Comparison of ENCODE assay signal across 21 cellular contexts in genomic region chr16:49608095-49608494, GRCh38.
DNase-seq lines count a peak whose midpoint lies in the region; ATAC-seq and TF ChIP-seq lines count a peak whose summit lies in the region.
"Had no signal": no experiment of that assay in that cellular context is flagged by ENCODE, and none has a peak within 500 bp of the region (broad histone marks: within the 10 kb centered on the region; RNA-seq: fewer than 3 reads in every experiment).

No MANE protein-coding gene starts in this region.

- H3K36me3 ChIP-seq in endodermal cell (ENCODE audit: control insufficient read depth, insufficient read depth, low read length): no peaks in the 10 kb centered on the region
- H3K36me3 ChIP-seq: ascending aorta, ovary, SJCRH30, transverse colon had no signal

- no peak for TF ChIP-seq CTCF in endodermal cell (conservative IDR thresholded peaks at IDR 0.05)
- TF ChIP-seq CTCF in nephron progenitor cell (IDR thresholded peaks at IDR 0.05): no peak

- H3K4me3 Mint-ChIP-seq in endodermal cell (no peak overlapping the region), nephron progenitor cell (peak overlapping the region; percentile 60)
- H3K4me3 Mint-ChIP-seq: IgD-negative memory B cell; stimulated activated memory B cell treated with anti-CD40 and anti-IgM and Interleukin-4, amounts not matched to agents 10 μg/mL and 1 μg/mL and 100 μg/mL, for 72 hours; T-helper 2 cell treated with Interferon-gamma antibody and Interleukin-4, amounts not matched to agents 5 μg/mL and 100 μg/mL, for 36 hours had no signal

- no peak for TF ChIP-seq EP300 in Ishikawa (IDR thresholded peaks at IDR 0.05; ENCODE audit: borderline replicate concordance)

- DNase-seq in NCI-H1105 (lab: John Stamatoyannopoulos, UW) (peak; percentile 12), NCI-H1105 treated with DMSO at 0.1 percent for 48 hours (lab: John Stamatoyannopoulos, UW) (no peak), endodermal cell (peak; percentile 67), nephron progenitor cell (peak; percentile 56), cerebellar nuclear complex (lab: John Stamatoyannopoulos, UW) (no peak)
- no peak for DNase-seq in activated CD4-positive, alpha-beta T cell treated with anti-CD3 and anti-CD28 coated beads for 1 hour
- DNase-seq: activated CD4-positive, alpha-beta T cell treated with anti-CD3 and anti-CD28 coated beads for 4 hours; activated CD8-positive, alpha-beta memory T cell treated with anti-CD3 and anti-CD28 coated beads, Interleukin-2, amount 50 U/mL, for 4 hours; activated gamma-delta T cell treated with Interleukin-2 at 50 U/mL for 16 hours; DMS53; transverse colon had no signal

- 43 to 47% methylated on average over 4 of the region's 4 CpGs for WGBS in endodermal cell (ENCODE audit: insufficient coverage in 1 of 2, insufficient read length in 1 of 2), 2 experiments

- peaks cover 3% of the 10 kb centered on the region for H3K9me3 ChIP-seq in endodermal cell (ENCODE audit: control insufficient read depth, low read length)
- H3K9me3 ChIP-seq: ascending aorta, ovary, SJCRH30, transverse colon had no signal

- peak overlapping the region; percentile 27 for H3K27ac Mint-ChIP-seq in endodermal cell
- H3K27ac Mint-ChIP-seq in nephron progenitor cell: peak overlapping the region; percentile 27
- H3K27ac Mint-ChIP-seq: IgD-negative memory B cell; stimulated activated memory B cell treated with anti-CD40 and anti-IgM and Interleukin-4, amounts not matched to agents 10 μg/mL and 1 μg/mL and 100 μg/mL, for 72 hours; T-helper 2 cell treated with Interferon-gamma antibody and Interleukin-4, amounts not matched to agents 5 μg/mL and 100 μg/mL, for 36 hours had no signal

- H3K4me1 Mint-ChIP-seq in endodermal cell (peaks cover 12% of the 10 kb centered on the region), nephron progenitor cell (peaks cover 63% of the 10 kb centered on the region)
- H3K4me1 Mint-ChIP-seq: stimulated activated memory B cell treated with anti-CD40 and anti-IgM and Interleukin-4, amounts not matched to agents 10 μg/mL and 1 μg/mL and 100 μg/mL, for 72 hours had no signal

- H3K9ac ChIP-seq in endodermal cell (ENCODE audit: extremely low read depth, low read length, poor library complexity, severe bottlenecking): no peak overlapping the region

- H3K36me3 Mint-ChIP-seq in endodermal cell (ENCODE audit: low read depth): no peaks in the 10 kb centered on the region
- H3K36me3 Mint-ChIP-seq in nephron progenitor cell (ENCODE audit: low read depth): peaks cover 39% of the 10 kb centered on the region
- H3K36me3 Mint-ChIP-seq: IgD-negative memory B cell; stimulated activated memory B cell treated with anti-CD40 and anti-IgM and Interleukin-4, amounts not matched to agents 10 μg/mL and 1 μg/mL and 100 μg/mL, for 72 hours had no signal

- H3K4me1 ChIP-seq in endodermal cell (ENCODE audit: control insufficient read depth, insufficient read depth, low read length): no peaks in the 10 kb centered on the region
- H3K4me1 ChIP-seq: ascending aorta, SJCRH30 had no signal

- no peaks in the 10 kb centered on the region for H3K27me3 Mint-ChIP-seq in endodermal cell (ENCODE audit: insufficient read depth)
- H3K27me3 Mint-ChIP-seq in nephron progenitor cell (ENCODE audit: low read depth, poor library complexity): peaks cover 5% of the 10 kb centered on the region

- H3K27me3 ChIP-seq in endodermal cell (ENCODE audit: control insufficient read depth, insufficient read depth, low read length, poor library complexity, severe bottlenecking): no peaks in the 10 kb centered on the region
- H3K27me3 ChIP-seq: ascending aorta, ovary, SJCRH30, transverse colon had no signal

- no peak overlapping the region for H3K27ac ChIP-seq in endodermal cell (ENCODE audit: low read depth, low read length)
- H3K27ac ChIP-seq: 22Rv1, ascending aorta, C4-2B, ovary, SJCRH30 had no signal

- 0 out of 2 replicates have a peak, but pooled peaks have one; percentile 1 for TF ChIP-seq RAD21 in Ishikawa (IDR thresholded peaks at IDR 0.05; ENCODE audit: low read depth)

- ATAC-seq in HG03442 (IDR thresholded peaks at IDR 0.05; ENCODE audit: unreplicated experiment): no peak
- ATAC-seq: stimulated activated memory B cell treated with anti-CD40 and anti-IgM and Interleukin-4, amounts not matched to agents 10 μg/mL and 1 μg/mL and 100 μg/mL, for 72 hours had no signal

- H3K4me3 ChIP-seq in endodermal cell (ENCODE audit: low read length): no peak overlapping the region
- H3K4me3 ChIP-seq: ascending aorta, ovary, SJCRH30, transverse colon had no signal

- peaks cover 2% of the 10 kb centered on the region for H3K9me3 Mint-ChIP-seq in endodermal cell
- H3K9me3 Mint-ChIP-seq in nephron progenitor cell: peaks cover 26% of the 10 kb centered on the region
- H3K9me3 Mint-ChIP-seq: stimulated activated memory B cell treated with anti-CD40 and anti-IgM and Interleukin-4, amounts not matched to agents 10 μg/mL and 1 μg/mL and 100 μg/mL, for 72 hours; T-helper 2 cell treated with Interferon-gamma antibody and Interleukin-4, amounts not matched to agents 5 μg/mL and 100 μg/mL, for 36 hours had no signal

TF ChIP-seq in Ishikawa, 13 proteins besides CTCF, POLR2A, EP300 and RAD21:
- TF ChIP-seq TEAD4 (IDR thresholded peaks at IDR 0.05): no peak
- no peak for TF ChIP-seq CEBPB (IDR thresholded peaks at IDR 0.05)
- no peak for TF ChIP-seq TCF12 (IDR thresholded peaks at IDR 0.05; ENCODE audit: low read depth)
- no peak for TF ChIP-seq NFIC (IDR thresholded peaks at IDR 0.05)
- no peak for TF ChIP-seq CREB1 (IDR thresholded peaks at IDR 0.05; ENCODE audit: low read depth)
- no peak for TF ChIP-seq MAX (IDR thresholded peaks at IDR 0.05)

Comparison
In these comparisons a context has a peak if more than half of its experiments do, and no peak if none do; other contexts are left out.
1. DNase-seq: peak in NCI-H1105 (single experiment), endodermal cell (single experiment) and nephron progenitor cell (single experiment); none in NCI-H1105 treated with DMSO at 0.1 percent for 48 hours (single experiment), activated CD4-positive, alpha-beta T cell treated with anti-CD3 and anti-CD28 coated beads for 1 hour (single experiment) and cerebellar nuclear complex (0 of 2).